Comparison of ENCODE assay signal across 32 cellular contexts in genomic region chr4:142150483-142150882, GRCh38.
"Had no signal": no experiment of that assay in that cellular context is flagged by ENCODE, and none has a peak within 500 bp of the region (broad histone marks: within the 10 kb centered on the region; RNA-seq: fewer than 3 reads in every experiment).

No MANE protein-coding gene starts in this region.

- H3K36me3 ChIP-seq: neural progenitor cell, ovary, right lobe of liver, sigmoid colon, spleen, suprapubic skin, tibial artery, transverse colon, upper lobe of right lung, uterus had no signal

- H2AFZ ChIP-seq: neural progenitor cell, parathyroid adenoma had no signal

- H3K27me3 ChIP-seq: neural progenitor cell, ovary, right lobe of liver, sigmoid colon, spleen, suprapubic skin, testis, tibial artery, transverse colon, upper lobe of right lung, uterus had no signal

- H3K4me3 ChIP-seq: neural progenitor cell, ovary, right lobe of liver, sigmoid colon, skin epidermis, smooth muscle cell, spleen, suprapubic skin, testis, tibial artery, transverse colon, upper lobe of right lung, uterus had no signal

- H3K27ac Mint-ChIP-seq: natural killer cell; neural progenitor cell; stimulated activated memory B cell treated with anti-CD40 and anti-IgM and Interleukin-4, amounts not matched to agents 10 μg/mL and 1 μg/mL and 100 μg/mL, for 72 hours; stimulated activated naive CD8-positive, alpha-beta T cell treated with anti-CD3 and anti-CD28 coated beads, Interleukin-15, amount 100 ng/mL, for 72 hours; type B pancreatic cell had no signal

- H3K4me3 Mint-ChIP-seq: naive thymus-derived CD4-positive, alpha-beta T cell; natural killer cell; nephron; neural progenitor cell; stimulated activated memory B cell treated with anti-CD40 and anti-IgM and Interleukin-4, amounts not matched to agents 10 μg/mL and 1 μg/mL and 100 μg/mL, for 72 hours; stimulated activated naive CD8-positive, alpha-beta T cell treated with anti-CD3 and anti-CD28 coated beads, Interleukin-15, amount 100 ng/mL, for 72 hours; type B pancreatic cell had no signal

- H3K4me2 ChIP-seq: neural progenitor cell, smooth muscle cell had no signal

- H3K27ac ChIP-seq: neural progenitor cell, ovary, parathyroid adenoma, right lobe of liver, sigmoid colon, skin epidermis, spleen, suprapubic skin, testis, tibial artery, transverse colon, upper lobe of right lung, uterus had no signal

- ATAC-seq: naive thymus-derived CD4-positive, alpha-beta T cell; natural killer cell; right cardiac atrium; right lobe of liver; stimulated activated memory B cell treated with anti-CD40 and anti-IgM and Interleukin-4, amounts not matched to agents 10 μg/mL and 1 μg/mL and 100 μg/mL, for 72 hours; stimulated activated naive CD8-positive, alpha-beta T cell treated with anti-CD3 and anti-CD28 coated beads, Interleukin-15, amount 100 ng/mL, for 72 hours; stimulated activated naive CD8-positive, alpha-beta T cell treated with anti-CD3 and anti-CD28 coated beads, Interleukin-15, Interleukin-2, amounts not matched to agents 100 U/mL and 50 U/mL, for 24 hours; upper lobe of right lung had no signal

- H3K79me2 ChIP-seq: parathyroid adenoma had no signal

- DNase-seq: naive thymus-derived CD4-positive, alpha-beta T cell; natural killer cell; occipital lobe; ovary; posterior cingulate gyrus; right lobe of liver; sigmoid colon; spleen; stimulated activated CD4-positive, alpha-beta T cell treated with anti-CD3 and anti-CD28 coated beads, Interleukin-12 subunit alpha, Interleukin-12 subunit beta, amount 100 ng/mL, for 4 hours; stimulated activated CD4-positive, alpha-beta T cell treated with anti-CD3 and anti-CD28 coated beads, Interleukin-1b, Interleukin-23, amount 100 ng/mL, for 48 hours; stimulated activated CD4-positive, alpha-beta T cell treated with anti-CD3 and anti-CD28 coated beads, Interleukin-4, amount 100 ng/mL, for 1 hour; stimulated activated CD4-positive, alpha-beta T cell treated with anti-CD3 and anti-CD28 coated beads, Interleukin-4, amount 100 ng/mL, for 4 hours; stimulated activated CD8-positive, alpha-beta memory T cell treated with anti-CD3 and anti-CD28 coated beads, Interleukin-4, amount 100 ng/mL, for 48 hours; stimulated activated naive CD4-positive, alpha-beta T cell; stimulated activated naive CD8-positive, alpha-beta T cell treated with anti-CD3 and anti-CD28 coated beads, Interleukin-15, amount 100 ng/mL, for 72 hours; stimulated activated naive CD8-positive, alpha-beta T cell treated with anti-CD3 and anti-CD28 coated beads, Interleukin-15, Interleukin-2, amounts not matched to agents 100 U/mL and 50 U/mL, for 24 hours; substantia nigra; testis; tibial artery; transverse colon; upper lobe of right lung; uterus had no signal

- H3K36me3 Mint-ChIP-seq: natural killer cell; neural progenitor cell; stimulated activated memory B cell treated with anti-CD40 and anti-IgM and Interleukin-4, amounts not matched to agents 10 μg/mL and 1 μg/mL and 100 μg/mL, for 72 hours; type B pancreatic cell had no signal

- H3K4me1 ChIP-seq: neural progenitor cell, parathyroid adenoma, right lobe of liver, sigmoid colon, spleen, suprapubic skin, transverse colon, upper lobe of right lung, uterus had no signal

- H3K9me3 Mint-ChIP-seq: naive thymus-derived CD4-positive, alpha-beta T cell; nephron; neural progenitor cell; stimulated activated memory B cell treated with anti-CD40 and anti-IgM and Interleukin-4, amounts not matched to agents 10 μg/mL and 1 μg/mL and 100 μg/mL, for 72 hours; stimulated activated naive CD8-positive, alpha-beta T cell treated with anti-CD3 and anti-CD28 coated beads, Interleukin-15, amount 100 ng/mL, for 72 hours; type B pancreatic cell had no signal

- H3K4me1 Mint-ChIP-seq: natural killer cell; stimulated activated memory B cell treated with anti-CD40 and anti-IgM and Interleukin-4, amounts not matched to agents 10 μg/mL and 1 μg/mL and 100 μg/mL, for 72 hours had no signal

- H3K27me3 Mint-ChIP-seq: naive thymus-derived CD4-positive, alpha-beta T cell; progenitor cell of endocrine pancreas; stimulated activated memory B cell treated with anti-CD40 and anti-IgM and Interleukin-4, amounts not matched to agents 10 μg/mL and 1 μg/mL and 100 μg/mL, for 72 hours; stimulated activated naive CD8-positive, alpha-beta T cell treated with anti-CD3 and anti-CD28 coated beads, Interleukin-15, amount 100 ng/mL, for 72 hours; type B pancreatic cell had no signal
